In the genomic region with DNA sequence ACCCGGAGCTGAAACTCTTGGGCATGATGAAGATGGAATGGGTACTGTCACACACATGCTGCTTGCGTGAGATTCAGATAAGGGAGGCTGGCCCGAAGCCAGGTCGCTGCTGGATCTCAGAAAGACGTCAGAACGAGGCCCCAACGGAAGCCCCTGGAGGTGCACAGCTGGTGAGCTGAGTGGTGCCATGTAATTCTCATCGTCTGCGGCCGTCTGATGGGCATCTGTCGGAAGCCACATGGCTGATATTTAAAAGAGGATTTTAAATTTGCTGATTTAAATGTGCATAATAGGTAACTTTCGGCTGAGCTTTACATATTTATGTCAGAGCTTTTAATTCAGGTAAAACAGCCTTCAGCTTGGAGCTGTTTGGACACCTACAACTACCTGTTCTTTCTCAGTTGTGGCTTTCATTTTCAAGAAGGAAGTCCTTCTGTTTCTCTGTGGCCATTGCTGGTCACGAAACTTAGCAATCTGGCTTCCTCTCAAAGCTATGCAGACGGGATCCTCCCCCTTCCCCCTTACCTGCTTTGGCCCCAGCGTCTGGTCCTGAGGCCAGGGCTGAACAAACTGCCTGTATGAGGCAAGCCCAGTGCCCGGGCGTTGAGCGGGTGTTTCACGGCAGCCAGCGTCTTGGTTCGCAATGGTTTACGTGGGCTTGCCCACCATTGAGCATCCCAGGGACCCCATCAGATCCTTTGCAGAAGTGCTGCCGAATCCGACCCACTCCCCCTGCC, we compare ENCODE assay signal across 8 cellular contexts. TPM values are rescaled to one million over a fixed set of nuclear protein-coding genes. Genes with fewer than 3 reads are reported as not detected.
DNase-seq lines count a peak whose midpoint lies in the region; ATAC-seq and TF ChIP-seq lines count a peak whose summit lies in the region.

No MANE protein-coding gene starts in this region.

- no peaks in the 10 kb centered on the region for H3K9me3 Mint-ChIP-seq in activated CD8-positive, alpha-beta T cell treated with anti-CD3 and anti-CD28 coated beads for 36 hours

- peak overlapping the region; percentile 64 for H3K4me3 Mint-ChIP-seq in activated CD8-positive, alpha-beta T cell treated with anti-CD3 and anti-CD28 coated beads for 36 hours

- no peaks in the 10 kb centered on the region for H3K36me3 ChIP-seq in psoas muscle (ENCODE audit: insufficient read depth in 1 of 2, low read depth in 1 of 2)

- DNase-seq in Daoy (ENCODE audit: low read depth) (peak; percentile 31), NCI-H1105 treated with DMSO at 0.1 percent for 48 hours (lab: John Stamatoyannopoulos, UW) (peak; percentile 68), epithelial cell of esophagus (ENCODE audit: low read depth) (peak; percentile 9), psoas muscle (peak; percentile 61 to 82), AG08396 (ENCODE audit: low spot score) (no peak), D341Med (ENCODE audit: low spot score) (no peak)
- DNase-seq in activated CD8-positive, alpha-beta T cell treated with anti-CD3 and anti-CD28 coated beads for 36 hours: peak; percentile 96

- no peaks in the 10 kb centered on the region for H3K9me3 ChIP-seq in psoas muscle

- H3K4me1 ChIP-seq in psoas muscle: peaks cover 44% of the 10 kb centered on the region

- CTCF ChIA-PET in activated CD8-positive, alpha-beta T cell treated with anti-CD3 and anti-CD28 coated beads for 36 hours (lab: Charles Lee): interaction anchor here (0.8 to 3.6 kb wide), 7 partner anchors 9 to 157 kb away, joined by 3 to 19 read pairs (median 7); partner anchors contain the start of genes MRGBP and SLCO4A1

- 57 to 64% (median 63%) methylated on average over 24 of the region's 24 CpGs for WGBS in psoas muscle, 3 donors

- H3K4me3 ChIP-seq in epithelial cell of esophagus (ENCODE audit: low read length) (no peak overlapping the region), psoas muscle (peak overlapping the region; percentile 5)

- intact Hi-C loops in activated CD8-positive, alpha-beta T cell treated with anti-CD3 and anti-CD28 coated beads for 36 hours (cut with micrococcal nuclease): loop anchor here (10.0 kb wide), 1 partner anchor 143 kb away; the partner anchor contains the start of gene MRGBP
- intact Hi-C loops in psoas muscle (cut with DNase I): loop anchor here in 1 of 2 donors (5.0 kb wide), 1 partner anchor 141 kb away; no protein-coding TSS in a partner anchor

- H3K36me3 Mint-ChIP-seq in activated CD8-positive, alpha-beta T cell treated with anti-CD3 and anti-CD28 coated beads for 36 hours (ENCODE audit: low read depth): peaks cover 33% of the 10 kb centered on the region

- POLR2A ChIA-PET in activated CD8-positive, alpha-beta T cell treated with anti-CD3 and anti-CD28 coated beads for 36 hours (lab: Charles Lee): interaction anchor here (0.7 to 2.3 kb wide), 11 partner anchors 10 to 584 kb away, joined by 3 to 23 read pairs (median 4); partner anchors contain the start of genes OGFR and SLCO4A1

- peaks cover 46% of the 10 kb centered on the region for H3K4me1 Mint-ChIP-seq in activated CD8-positive, alpha-beta T cell treated with anti-CD3 and anti-CD28 coated beads for 36 hours (ENCODE audit: low read depth)

- TF ChIP-seq CTCF in activated CD8-positive, alpha-beta T cell treated with anti-CD3 and anti-CD28 coated beads for 36 hours (IDR thresholded peaks at IDR 0.05): no peak
- TF ChIP-seq CTCF in epithelial cell of esophagus (IDR thresholded peaks at IDR 0.05; ENCODE audit: insufficient read depth, low read depth, low read length, missing control alignments): no peak
- TF ChIP-seq CTCF in psoas muscle (IDR thresholded peaks at IDR 0.05): no peak

- peak overlapping the region; percentile 87 for H3K27ac ChIP-seq in psoas muscle

- peak overlapping the region; percentile 94 for H3K27ac Mint-ChIP-seq in activated CD8-positive, alpha-beta T cell treated with anti-CD3 and anti-CD28 coated beads for 36 hours

- no peaks in the 10 kb centered on the region for H3K27me3 Mint-ChIP-seq in activated CD8-positive, alpha-beta T cell treated with anti-CD3 and anti-CD28 coated beads for 36 hours

- no peaks in the 10 kb centered on the region for H3K27me3 ChIP-seq in psoas muscle (ENCODE audit: insufficient read depth in 3 of 3, low read length in 2 of 3)

- ATAC-seq in GM21825 (IDR thresholded peaks at IDR 0.05; ENCODE audit: unreplicated experiment) (peak; percentile 47), psoas muscle (no peak)
- peak; percentile 77 for ATAC-seq in activated CD8-positive, alpha-beta T cell treated with anti-CD3 and anti-CD28 coated beads for 36 hours

RNA-seq across cellular contexts. Expression of gene SLCO4A1, which starts 9.2 kb away (rescaled TPM):
- total RNA-seq in Daoy (2014; rRNA removed; shearing (Covaris generic)): 15.4 and 16.3 TPM in 2 replicates
- 10 to 100 TPM; 66.5 to 68.4 TPM for total RNA-seq in activated CD8-positive, alpha-beta T cell treated with anti-CD3 and anti-CD28 coated beads for 36 hours
- total RNA-seq in psoas muscle: 10 to 100 TPM in 1 of 4 donors, 1 to 10 TPM in 3; 5.3 to 12.8 (median 8.7) TPM
- 10 to 100 TPM in 2 of 3 donors, 1 to 10 TPM in 1; 9.8 to 38.5 (median 17.5) TPM for polyA plus RNA-seq in psoas muscle

RNA-seq across cellular contexts. Expression of gene NTSR1, which starts 57.2 kb away (rescaled TPM):
- 0.17 TPM in 1 of 2 replicates, not detected in the other for total RNA-seq in Daoy (2014; rRNA removed; shearing (Covaris generic))
- not detected for total RNA-seq in activated CD8-positive, alpha-beta T cell treated with anti-CD3 and anti-CD28 coated beads for 36 hours
- under 1 TPM in 1 of 4 donors, not detected in 3; 0.08 TPM for total RNA-seq in psoas muscle
- polyA plus RNA-seq in psoas muscle: under 1 TPM; 0.01 to 0.07 (median 0.04) TPM

Comparison
In these comparisons a context has a peak if more than half of its experiments do, and no peak if none do; other contexts are left out.
1. DNase-seq: peak in Daoy (single experiment), NCI-H1105 treated with DMSO at 0.1 percent for 48 hours (single experiment), activated CD8-positive, alpha-beta T cell treated with anti-CD3 and anti-CD28 coated beads for 36 hours (single experiment), epithelial cell of esophagus (single experiment) and psoas muscle (2 of 2); none in AG08396 (single experiment) and D341Med (single experiment).
2. ATAC-seq: peak in GM21825 (single experiment) and activated CD8-positive, alpha-beta T cell treated with anti-CD3 and anti-CD28 coated beads for 36 hours (single experiment); none in psoas muscle (0 of 4).